In the genomic region with DNA sequence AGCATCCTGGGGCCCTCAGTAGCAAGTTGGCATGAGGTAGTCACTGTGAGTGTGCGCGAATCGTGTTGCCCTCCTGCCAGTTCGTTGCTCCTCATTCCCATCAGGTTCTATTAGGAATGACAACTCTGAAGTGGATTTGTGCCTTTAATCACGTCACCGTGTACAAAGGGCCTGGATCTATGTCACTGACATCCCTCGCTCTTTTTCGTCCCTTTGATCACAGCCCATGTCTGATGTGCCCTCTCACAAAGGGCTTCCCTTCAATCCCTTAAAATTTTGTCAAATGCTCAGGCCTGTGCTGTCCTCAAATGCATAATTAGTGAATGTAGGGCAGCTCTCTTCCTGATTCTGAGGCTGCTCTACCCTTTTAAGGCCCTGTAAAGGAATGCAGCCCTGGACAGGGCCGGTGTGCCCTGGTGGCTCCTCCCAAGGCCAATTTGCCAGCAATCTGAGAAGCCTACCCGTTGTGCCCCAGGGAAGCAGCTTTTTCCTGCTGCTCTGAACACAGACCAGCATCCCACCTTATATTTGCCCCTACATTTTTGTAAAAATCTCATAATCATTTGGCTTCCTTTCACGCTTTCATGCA, we compare ENCODE assay signal across 33 cellular contexts.
"Had no signal": no experiment of that assay in that cellular context is flagged by ENCODE, and none has a peak within 500 bp of the region (broad histone marks: within the 10 kb centered on the region; RNA-seq: fewer than 3 reads in every experiment).

No MANE protein-coding gene starts in this region.

- H3K9ac ChIP-seq: KMS-11, SK-N-SH had no signal

- H3K4me1 ChIP-seq: Peyer's patch, SJSA1 had no signal

- FAIRE-seq: bronchial epithelial cell, TTC549 had no signal

- H3K4me2 ChIP-seq: KMS-11, SK-N-SH had no signal

- H3K27me3 ChIP-seq: Peyer's patch, SJSA1 had no signal

- DNase-seq: activated B cell treated with CpG ODN at 0.5 μM for 24 hours; activated CD4-positive, alpha-beta memory T cell treated with anti-CD3 and anti-CD28 coated beads for 36 hours; activated CD4-positive, alpha-beta T cell treated with anti-CD3 and anti-CD28 coated beads for 4 hours; activated CD4-positive, alpha-beta T cell treated with anti-CD3 and anti-CD28 coated beads, Interleukin-2, amount 50 U/mL, for 1 hour; activated CD4-positive, CD25-positive, alpha-beta regulatory T cell treated with anti-CD3 and anti-CD28 coated beads, Interleukin-2, amount 50 U/mL, for 72 hours; activated CD8-positive, alpha-beta memory T cell treated with anti-CD3 and anti-CD28 coated beads, Interleukin-2, amount 50 U/mL, for 4 hours; activated effector memory CD4-positive, alpha-beta T cell treated with Interleukin-2 at 50 U/mL for 16 hours; activated naive CD4-positive, alpha-beta T cell treated with anti-CD3 and anti-CD28 coated beads, Interleukin-2, amount 10 ng/mL, durations not matched to agents 7 days and 5 days; activated naive CD8-positive, alpha-beta T cell treated with anti-CD3 and anti-CD28 coated beads, Interleukin-2, amount 50 U/mL, for 24 hours; activated T-cell treated with anti-CD3 and anti-CD28 coated beads for 4 hours; activated T-cell treated with anti-CD3 and anti-CD28 coated beads, Interleukin-2, amount 50 U/mL, for 4 hours; anterior cingulate cortex; MM.1S; MV-4-11; NCI-H1092; NCI-H1436 treated with DMSO at 0.1 percent for 48 hours; NCI-H1694 treated with DMSO at 0.1 percent for 48 hours; NCI-H2029 treated with DMSO at 0.1 percent for 48 hours; NCI-H2107; NCI-H2171; NCI-H510A; NCI-H526; NCI-H748 treated with DMSO at 0.1 percent for 48 hours; NK-92 treated with Interleukin-12 subunit alpha and Interleukin-12 subunit beta, amount 100 ng/mL, for 24 hours; PC-3; Peyer's patch; RPMI8226; SHP77 treated with DMSO at 0.1 percent for 48 hours; SK-N-SH had no signal

- H3K36me3 ChIP-seq: Peyer's patch, SJSA1 had no signal

- H3K4me3 ChIP-seq: Peyer's patch, SJSA1 had no signal

- H3K27ac ChIP-seq: KMS-11, Peyer's patch, SJSA1 had no signal

- H3K9me3 ChIP-seq: Peyer's patch, SJSA1, SK-N-SH had no signal
